Comparison of ENCODE assay signal across 18 cellular contexts in genomic region chr10:119245272-119245671, GRCh38. TPM values are rescaled to one million over a fixed set of nuclear protein-coding genes. Genes with fewer than 3 reads are reported as not detected.
DNase-seq lines count a peak whose midpoint lies in the region; ATAC-seq and TF ChIP-seq lines count a peak whose summit lies in the region.
"Had no signal": no experiment of that assay in that cellular context is flagged by ENCODE, and none has a peak within 500 bp of the region (broad histone marks: within the 10 kb centered on the region; RNA-seq: fewer than 3 reads in every experiment).

No MANE protein-coding gene starts in this region.

- BruUV-seq in PC-3 (replicated peaks; lab: Mats Ljungman, UMichigan) (no TSS peak), PC-9 (replicated peaks; lab: Mats Ljungman, UMichigan) (no TSS peak)

- H3K9ac ChIP-seq in PC-3 (ENCODE audit: low read length) = no peak overlapping the region
- H3K9ac ChIP-seq: GM23248 had no signal

- H3K9me2 ChIP-seq in PC-3 (replicated peaks; ENCODE audit: low read length) = no peaks in the 10 kb centered on the region
- H3K9me2 ChIP-seq in PC-9 (ENCODE audit: insufficient read depth) = no peaks in the 10 kb centered on the region

- H3K27me3 ChIP-seq in PC-3 (ENCODE audit: low read length) (no peaks in the 10 kb centered on the region), ascending aorta (no peaks in the 10 kb centered on the region), foreskin keratinocyte (no peaks in the 10 kb centered on the region), thoracic aorta (replicated peaks; ENCODE audit: insufficient read depth) (no peaks in the 10 kb centered on the region), PC-9 (ENCODE audit: insufficient read depth, low read depth) (no peaks in the 10 kb centered on the region)
- H3K27me3 ChIP-seq: BE2C had no signal

- H4K20me1 ChIP-seq in PC-3 (ENCODE audit: low read length) = no peaks in the 10 kb centered on the region
- no peaks in the 10 kb centered on the region for H4K20me1 ChIP-seq in PC-9 (ENCODE audit: insufficient read depth)

- CTCF ChIA-PET in PC-3 (lab: Charles Lee) (no interaction called here), PC-9 (lab: Charles Lee) (no interaction called here)

- H3K79me2 ChIP-seq in PC-3 (ENCODE audit: low read length) (no peaks in the 10 kb centered on the region), PC-9 (ENCODE audit: low read depth) (no peaks in the 10 kb centered on the region)

- POLR2A ChIA-PET in PC-3 (lab: Charles Lee; ENCODE audit: unreplicated experiment) = no interaction called here
- POLR2A ChIA-PET in PC-9 (lab: Charles Lee; ENCODE audit: unreplicated experiment) = no interaction called here

- H3K9me3 ChIP-seq in PC-3 (ENCODE audit: low read length) (no peaks in the 10 kb centered on the region), ascending aorta (no peaks in the 10 kb centered on the region), thoracic aorta (no peaks in the 10 kb centered on the region), PC-9 (ENCODE audit: insufficient read depth, low read depth) (no peaks in the 10 kb centered on the region)
- H3K9me3 ChIP-seq: A549, BE2C had no signal

- H3F3A ChIP-seq in PC-3 (ENCODE audit: low read length, unreplicated experiment) (no peaks in the 10 kb centered on the region), PC-9 (ENCODE audit: insufficient read depth, low read depth) (no peaks in the 10 kb centered on the region)

- no peak for ATAC-seq in PC-3
- peak; percentile 53 for ATAC-seq in foreskin keratinocyte
- no peak for ATAC-seq in thoracic aorta (ENCODE audit: insufficient number of reproducible peaks, low FRiP score, low read depth)
- ATAC-seq in HG03460 (IDR thresholded peaks at IDR 0.05; ENCODE audit: unreplicated experiment) = no peak
- ATAC-seq: A549, HCT116, HepG2 had no signal

- H3K4me3 ChIP-seq in PC-3 (ENCODE audit: low read length) = no peak overlapping the region
- H3K4me3 ChIP-seq in ascending aorta = no peak overlapping the region
- no peak overlapping the region for H3K4me3 ChIP-seq in thoracic aorta
- H3K4me3 ChIP-seq in PC-9 = no peak overlapping the region
- H3K4me3 ChIP-seq: A549, GM23248 had no signal

- H3K4me1 ChIP-seq in PC-3 (ENCODE audit: insufficient read depth, low read length) = peaks cover 15% of the 10 kb centered on the region
- peaks cover 7 to 39% of the 10 kb centered on the region in 2 donors for H3K4me1 ChIP-seq in ascending aorta
- peaks cover 11% of the 10 kb centered on the region for H3K4me1 ChIP-seq in foreskin keratinocyte
- peaks cover 23 to 64% of the 10 kb centered on the region in 2 donors for H3K4me1 ChIP-seq in thoracic aorta (ENCODE audit: control insufficient read depth in 1 of 2, low read depth in 2 of 2)
- 0 out of 2 replicates have a peak, but pooled peaks cover 1% of the 10 kb centered on the region for H3K4me1 ChIP-seq in PC-9 (replicated peaks; ENCODE audit: insufficient read depth)
- H3K4me1 ChIP-seq: BE2C had no signal

- TF ChIP-seq CTCF in PC-3 (conservative IDR thresholded peaks at IDR 0.05; ENCODE audit: low read depth, low read length) (no peak), ascending aorta (IDR thresholded peaks at IDR 0.05) (no peak), foreskin keratinocyte (conservative IDR thresholded peaks at IDR 0.05) (peak; percentile 50), thoracic aorta (IDR thresholded peaks at IDR 0.05) (no peak), PC-9 (conservative IDR thresholded peaks at IDR 0.05) (no peak)

- H3K4me2 ChIP-seq in PC-3 (ENCODE audit: low read length) (no peak overlapping the region), PC-9 (no peak overlapping the region)
- H3K4me2 ChIP-seq: A549 had no signal

- H3K27ac ChIP-seq in PC-3 (ENCODE audit: low read length) (no peak overlapping the region), ascending aorta (peak overlapping the region; percentile 39 to 93), foreskin keratinocyte (no peak overlapping the region), thoracic aorta (peak overlapping the region; percentile 33 to 90), PC-9 (no peak overlapping the region)
- H3K27ac ChIP-seq: A549, C4-2B, GM23248 had no signal

- H2AFZ ChIP-seq in PC-3 (ENCODE audit: low read length) (no peak overlapping the region), PC-9 (no peak overlapping the region)
- H2AFZ ChIP-seq: GM23248 had no signal

- intact Hi-C loops in PC-3 (cut with micrococcal nuclease) (no loop called here), ascending aorta (cut with DNase I) (no loop called here), PC-9 (cut with micrococcal nuclease; ENCODE audit: unreplicated experiment) (no loop called here)

- DNase-seq in PC-3 (peak; percentile 2), ascending aorta (ENCODE audit: low spot score in 2 of 2) (no peak), foreskin keratinocyte (peak; percentile 86 to 89), thoracic aorta (ENCODE audit: low spot score) (no peak), SKM-1 treated with dmso at 0.1 percent for 144 hours (lab: John Stamatoyannopoulos, UW; ENCODE audit: unreplicated experiment) (no peak), PC-9 (no peak)
- DNase-seq: BE2C; CD4-positive, alpha-beta memory T cell; COR-L47; DMS153; DMS79 treated with DMSO at 0.1 percent for 48 hours; EL; GM23248 had no signal

- H3K36me3 ChIP-seq in PC-3 (ENCODE audit: low read depth, low read length) = no peaks in the 10 kb centered on the region
- H3K36me3 ChIP-seq in ascending aorta = no peaks in the 10 kb centered on the region
- H3K36me3 ChIP-seq in thoracic aorta = no peaks in the 10 kb centered on the region
- no peaks in the 10 kb centered on the region for H3K36me3 ChIP-seq in PC-9 (ENCODE audit: low read depth)
- H3K36me3 ChIP-seq: BE2C had no signal

RNA-seq across cellular contexts. Expression of gene GRK5, which starts 37.9 kb away (rescaled TPM):
- total RNA-seq in PC-3 (2014; rRNA removed) (4.5 and 5.0 TPM in 2 replicates), ascending aorta (75.5 TPM), foreskin keratinocyte (14.8 and 16.8 TPM in 2 replicates), thoracic aorta (10 to 100 TPM; 85.3 to 90.2 TPM), PC-9 (2021) (4.8 and 5.3 TPM in 2 replicates)
- polyA plus RNA-seq in foreskin keratinocyte = 10.4 and 11.5 TPM in 2 replicates

Comparison
In these comparisons a context has a peak if more than half of its experiments do, and no peak if none do; other contexts are left out.
1. DNase-seq: peak in PC-3 (single experiment) and foreskin keratinocyte (2 of 2); none in ascending aorta (0 of 2), thoracic aorta (single experiment), SKM-1 treated with dmso at 0.1 percent for 144 hours (single experiment) and PC-9 (0 of 2).
2. H3K27ac ChIP-seq: peak in ascending aorta (2 of 2) and thoracic aorta (2 of 2); none in PC-3 (single experiment), foreskin keratinocyte (single experiment) and PC-9 (single experiment).